In the genomic region with DNA sequence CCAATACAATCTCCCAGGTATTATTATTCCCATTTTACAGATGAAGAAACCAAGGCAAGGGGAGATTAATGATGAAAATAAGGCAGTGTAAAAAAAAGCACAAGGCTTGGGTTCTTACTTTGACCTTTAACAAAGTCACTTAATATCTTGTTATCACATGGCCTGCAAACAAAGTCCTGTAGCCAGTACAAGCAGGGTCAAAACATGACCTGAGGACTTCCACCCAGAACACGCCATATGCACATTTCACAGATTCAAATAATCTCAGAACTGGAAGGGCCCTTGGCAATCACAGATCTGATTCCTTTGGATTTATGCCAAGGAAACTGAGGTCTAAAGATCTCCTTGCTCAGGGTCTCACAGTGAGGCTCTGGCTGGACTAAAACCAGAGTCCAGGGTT, we compare ENCODE assay signal across 11 cellular contexts.
"Had no signal": no experiment of that assay in that cellular context is flagged by ENCODE, and none has a peak within 500 bp of the region (broad histone marks: within the 10 kb centered on the region; RNA-seq: fewer than 3 reads in every experiment).

No MANE protein-coding gene starts in this region.

- H3K4me1 ChIP-seq: HAP-1 had no signal

- FAIRE-seq: H1, H54 had no signal

- H3K4me3 ChIP-seq: GM23248, GM23338, HAP-1 had no signal

- H3K9ac ChIP-seq: GM23248 had no signal

- ATAC-seq: HCT116 had no signal

- H2AFZ ChIP-seq: GM23248, GM23338 had no signal

- H3K9me3 Mint-ChIP-seq: GM23338, H9, HFFc6 had no signal

- H3K9me3 ChIP-seq: HAP-1 had no signal

- H3K4me3 Mint-ChIP-seq: GM23338, H9, HFFc6 had no signal

- H3K27ac ChIP-seq: GM23248 had no signal

- DNase-seq: GM23248, GOT3, H7, H9, HCEC 1CT, HFFc6 had no signal

- H3K36me3 ChIP-seq: HAP-1 had no signal

- H3K4me2 ChIP-seq: GM23338 had no signal

- H3K27ac Mint-ChIP-seq: GM23338, H9, HFFc6 had no signal
